ENCODE assay signal across 8 cellular contexts in the genomic region with DNA sequence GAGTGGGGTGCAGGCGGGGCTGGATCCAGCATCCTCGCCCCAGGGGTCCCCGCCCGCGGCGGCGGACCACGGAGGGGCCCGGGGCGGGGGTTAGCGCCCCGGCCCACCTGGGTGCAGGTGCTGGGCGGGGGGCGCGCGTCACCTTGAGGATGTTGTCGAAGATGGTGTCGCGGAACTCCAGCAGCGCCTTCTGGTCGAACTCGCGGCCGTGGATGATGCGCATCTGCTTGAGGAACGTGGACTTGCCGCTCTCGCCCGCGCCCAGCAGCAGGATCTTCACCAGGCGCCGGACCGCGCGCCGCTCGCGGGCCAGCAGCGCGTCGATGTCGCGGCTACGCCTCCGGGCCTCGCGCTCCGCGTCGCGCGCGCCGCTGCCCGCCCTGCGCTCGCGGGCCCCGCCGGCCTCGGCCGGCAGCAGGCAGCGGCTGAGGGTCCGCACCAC. TPM values are rescaled to one million over a fixed set of nuclear protein-coding genes. Genes with fewer than 3 reads are reported as not detected.
DNase-seq lines count a peak whose midpoint lies in the region; ATAC-seq and TF ChIP-seq lines count a peak whose summit lies in the region.

No MANE protein-coding gene starts in this region.

- H3K4me3 ChIP-seq in A673 (ENCODE audit: low read depth, low read length, poor library complexity, severe bottlenecking) (peak overlapping the region; percentile 56), left ventricle myocardium inferior (peak overlapping the region; percentile 86)

- H3K4me1 ChIP-seq in A673 (ENCODE audit: insufficient read depth, low read length, poor library complexity, severe bottlenecking) (peaks cover 3% of the 10 kb centered on the region), left ventricle myocardium inferior (peaks cover 50% of the 10 kb centered on the region)

- H3K27me3 ChIP-seq in A673 (replicated peaks; ENCODE audit: insufficient read depth, low read depth, low read length, poor library complexity): no peaks in the 10 kb centered on the region
- H3K27me3 ChIP-seq in left ventricle myocardium inferior (ENCODE audit: low read depth): no peaks in the 10 kb centered on the region

- CTCF ChIA-PET in A673 (lab: Charles Lee): no interaction called here

- DNase-seq in A673 (ENCODE audit: low spot score): peak; percentile 52
- DNase-seq in NAMALWA (ENCODE audit: low spot score): peak; percentile 41
- peak; percentile 71 for DNase-seq in activated effector memory CD4-positive, alpha-beta T cell treated with anti-CD3 and anti-CD28 coated beads, Interleukin-2, amount 50 U/mL, for 16 hours
- DNase-seq in left ventricle myocardium inferior: no peak
- peak; percentile 48 for DNase-seq in retina
- no peak for DNase-seq in dedifferentiated amniotic fluid mesenchymal stem cell (ENCODE audit: extremely low spot score)
- DNase-seq in GM10266 (ENCODE audit: extremely low spot score): no peak

- no TSS peak for BruUV-seq in A673 (replicated peaks; lab: Mats Ljungman, UMichigan)

- intact Hi-C loops in A673 (cut with micrococcal nuclease; ENCODE audit: unreplicated experiment): no loop called here
- intact Hi-C loops in left ventricle myocardium inferior (cut with micrococcal nuclease): no loop called here

- H3K9me3 ChIP-seq in A673 (ENCODE audit: low read depth, low read length, poor library complexity, severe bottlenecking): no peaks in the 10 kb centered on the region
- no peaks in the 10 kb centered on the region for H3K9me3 ChIP-seq in left ventricle myocardium inferior (replicated peaks)

- peak; percentile 17 for ATAC-seq in GM19351 (IDR thresholded peaks at IDR 0.05; ENCODE audit: unreplicated experiment)

- H3K36me3 ChIP-seq in A673 (ENCODE audit: insufficient read depth, low read length, poor library complexity, severe bottlenecking) (no peaks in the 10 kb centered on the region), left ventricle myocardium inferior (no peaks in the 10 kb centered on the region)

- TF ChIP-seq CTCF in A673 (conservative IDR thresholded peaks at IDR 0.05; ENCODE audit: low read depth, low read length) (no peak), left ventricle myocardium inferior (IDR thresholded peaks at IDR 0.05; ENCODE audit: borderline replicate concordance) (no peak), GM10266 (IDR thresholded peaks at IDR 0.05; ENCODE audit: control insufficient read depth, insufficient read depth, low read depth, missing control alignments) (no peak)

- POLR2A ChIA-PET in A673 (lab: Charles Lee; ENCODE audit: low non-redundant PET): no interaction called here

- peak overlapping the region; percentile 14 for H3K27ac ChIP-seq in A673 (ENCODE audit: low read depth, low read length, poor library complexity, severe bottlenecking)
- H3K27ac ChIP-seq in left ventricle myocardium inferior (replicated peaks): peak overlapping the region; percentile 77

RNA-seq across cellular contexts. Expression of a gene that starts 0.4 kb away (rescaled TPM):
- total RNA-seq in A673 (2021) (35.5 and 41.2 TPM in 2 replicates), left ventricle myocardium inferior (43.0 TPM)

Comparison
In these comparisons a context has a peak if more than half of its experiments do, and no peak if none do; other contexts are left out.
1. DNase-seq: peak in A673 (single experiment), NAMALWA (single experiment), activated effector memory CD4-positive, alpha-beta T cell treated with anti-CD3 and anti-CD28 coated beads, Interleukin-2, amount 50 U/mL, for 16 hours (single experiment) and retina (single experiment); none in left ventricle myocardium inferior (single experiment), dedifferentiated amniotic fluid mesenchymal stem cell (single experiment) and GM10266 (single experiment).